8 cellular contexts compared by ENCODE assay signal in the genomic region with DNA sequence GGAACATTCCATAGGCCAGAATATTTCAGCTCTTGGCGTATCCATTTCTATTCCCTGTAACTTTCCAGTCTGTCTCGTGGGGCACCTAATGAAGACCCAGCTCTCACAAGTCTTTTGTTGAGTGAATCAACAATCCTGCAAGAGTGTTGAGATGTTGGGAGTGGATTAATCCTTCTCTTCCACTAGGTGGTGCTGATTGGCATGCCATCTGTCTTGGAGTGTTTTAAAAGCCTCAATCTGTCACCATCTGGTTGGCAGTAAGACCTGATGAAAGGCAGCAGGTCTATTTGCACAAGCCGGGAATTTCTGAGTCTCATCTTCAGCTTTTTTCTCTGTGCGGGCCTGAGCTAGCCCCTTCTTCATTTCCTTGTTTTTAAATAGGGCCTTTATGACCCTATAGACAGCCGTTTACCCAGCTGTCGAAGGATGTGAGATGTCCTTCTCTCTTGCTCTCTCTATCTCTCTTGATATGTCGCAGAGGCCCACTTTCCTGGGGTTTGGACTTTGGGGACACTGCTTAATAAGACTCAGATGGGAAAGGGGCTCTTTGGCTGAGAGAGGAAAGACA.
A peak's percentile ranks its signal among the peaks of the same experiment; 100 is the strongest.
DNase-seq lines count a peak whose midpoint lies in the region; ATAC-seq and TF ChIP-seq lines count a peak whose summit lies in the region.

No MANE protein-coding gene starts in this region.

- H4K20me1 ChIP-seq in GM23338 (replicated peaks; ENCODE audit: insufficient read depth), result no peaks in the 10 kb centered on the region; the same call in 1 of the 2 replicates

- no peaks in the 10 kb centered on the region for H3K9me3 Mint-ChIP-seq in activated T-cell treated with anti-CD3 and anti-CD28 coated beads, Interleukin-2, amount 50 U/mL, for 4 hours
- no peaks in the 10 kb centered on the region for H3K9me3 Mint-ChIP-seq in activated T-cell treated with anti-CD3 and anti-CD28 coated beads, Interleukin-2, amount 50 U/mL, for 24 hours
- H3K9me3 Mint-ChIP-seq in GM23338, result no peaks in the 10 kb centered on the region

- no peaks in the 10 kb centered on the region for H3K9me3 ChIP-seq in upper lobe of right lung

- H3K4me3 Mint-ChIP-seq in activated T-cell treated with anti-CD3 and anti-CD28 coated beads, Interleukin-2, amount 50 U/mL, for 4 hours, result no peak overlapping the region
- H3K4me3 Mint-ChIP-seq in activated T-cell treated with anti-CD3 and anti-CD28 coated beads, Interleukin-2, amount 50 U/mL, for 24 hours, result no peak overlapping the region
- H3K4me3 Mint-ChIP-seq in GM23338, result no peak overlapping the region

- peaks cover 10% of the 10 kb centered on the region for H3K27me3 Mint-ChIP-seq in activated T-cell treated with anti-CD3 and anti-CD28 coated beads, Interleukin-2, amount 50 U/mL, for 4 hours (ENCODE audit: low read depth)
- peaks cover 27% of the 10 kb centered on the region for H3K27me3 Mint-ChIP-seq in activated T-cell treated with anti-CD3 and anti-CD28 coated beads, Interleukin-2, amount 50 U/mL, for 24 hours
- H3K27me3 Mint-ChIP-seq in GM23338 (ENCODE audit: insufficient read depth, low read depth, poor library complexity), result peaks cover 2% of the 10 kb centered on the region

- no peak overlapping the region for H3K27ac Mint-ChIP-seq in activated T-cell treated with anti-CD3 and anti-CD28 coated beads, Interleukin-2, amount 50 U/mL, for 24 hours
- peak overlapping the region; percentile 44 for H3K27ac Mint-ChIP-seq in GM23338

- intact Hi-C loops in upper lobe of right lung (cut with DNase I), result no loop called here

- no peaks in the 10 kb centered on the region for H3K4me1 Mint-ChIP-seq in activated T-cell treated with anti-CD3 and anti-CD28 coated beads, Interleukin-2, amount 50 U/mL, for 4 hours (ENCODE audit: low read depth)
- no peaks in the 10 kb centered on the region for H3K4me1 Mint-ChIP-seq in activated T-cell treated with anti-CD3 and anti-CD28 coated beads, Interleukin-2, amount 50 U/mL, for 24 hours (ENCODE audit: low read depth)
- no peaks in the 10 kb centered on the region for H3K4me1 Mint-ChIP-seq in GM23338

- H2AFZ ChIP-seq in GM23338, result no peak overlapping the region

- H3K27me3 ChIP-seq in GM23338 (ENCODE audit: insufficient read depth) (no peaks in the 10 kb centered on the region), upper lobe of right lung (no peaks in the 10 kb centered on the region)

- no peaks in the 10 kb centered on the region for H3F3A ChIP-seq in GM23338 (replicated peaks; ENCODE audit: low read depth)

- in situ Hi-C loops in astrocyte of the cerebellum (cut with HindIII; ENCODE audit: low sequenced_read_pairs), result no loop called here

- H3K4me1 ChIP-seq in GM23338 (ENCODE audit: insufficient read depth) (no peaks in the 10 kb centered on the region), upper lobe of right lung (no peaks in the 10 kb centered on the region)

- H3K9me2 ChIP-seq in GM23338 (ENCODE audit: insufficient read depth), result peaks cover 9% of the 10 kb centered on the region; the same call in 1 of the 2 replicates

- no peaks in the 10 kb centered on the region for H3K36me3 Mint-ChIP-seq in activated T-cell treated with anti-CD3 and anti-CD28 coated beads, Interleukin-2, amount 50 U/mL, for 4 hours (ENCODE audit: insufficient read depth)
- H3K36me3 Mint-ChIP-seq in activated T-cell treated with anti-CD3 and anti-CD28 coated beads, Interleukin-2, amount 50 U/mL, for 24 hours (ENCODE audit: low read depth), result no peaks in the 10 kb centered on the region
- no peaks in the 10 kb centered on the region for H3K36me3 Mint-ChIP-seq in GM23338 (ENCODE audit: low read depth)

- ATAC-seq in activated T-cell treated with anti-CD3 and anti-CD28 coated beads, Interleukin-2, amount 50 U/mL, for 4 hours, result peak; percentile 52 to 60
- ATAC-seq in GM23338, result peak; percentile 87
- peak; percentile 77 for ATAC-seq in upper lobe of right lung

- H3K79me2 ChIP-seq in GM23338 (replicated peaks; ENCODE audit: insufficient read depth), result no peaks in the 10 kb centered on the region

- H3K27ac ChIP-seq in GM23338 (ENCODE audit: low read depth) (no peak overlapping the region), upper lobe of right lung (no peak overlapping the region)

- no peak for DNase-seq in activated T-cell treated with anti-CD3 and anti-CD28 coated beads, Interleukin-2, amount 50 U/mL, for 4 hours
- DNase-seq in activated T-cell treated with anti-CD3 and anti-CD28 coated beads, Interleukin-2, amount 50 U/mL, for 24 hours, result no peak
- DNase-seq in GM23338 (ENCODE audit: low spot score), result peak; percentile 77
- DNase-seq in NCI-H1105 treated with DMSO at 0.1 percent for 48 hours (lab: John Stamatoyannopoulos, UW), result peak; percentile 0
- DNase-seq in astrocyte of the cerebellum (ENCODE audit: low read depth), result no peak
- DNase-seq in iris pigment epithelial cell (ENCODE audit: low read depth), result peak; percentile 58
- DNase-seq in upper lobe of right lung, result no peak
- no peak for DNase-seq in HuH-7.5 (ENCODE audit: low spot score)

- TF ChIP-seq CTCF in GM23338 (conservative IDR thresholded peaks at IDR 0.05; ENCODE audit: low read depth in 2 of 2) (peak; percentile 64 to 80), astrocyte of the cerebellum (IDR thresholded peaks at IDR 0.05; ENCODE audit: low read depth, low read length, missing control alignments) (peak; percentile 66), upper lobe of right lung (IDR thresholded peaks at IDR 0.05) (peak; percentile 46)

- H3K36me3 ChIP-seq in GM23338 (ENCODE audit: insufficient read depth) (no peaks in the 10 kb centered on the region), upper lobe of right lung (no peaks in the 10 kb centered on the region)

- H3K4me2 ChIP-seq in GM23338, result no peak overlapping the region

- H3K4me3 ChIP-seq in GM23338, result no peak overlapping the region
- no peak overlapping the region for H3K4me3 ChIP-seq in astrocyte of the cerebellum (ENCODE audit: low read depth, low read length)
- H3K4me3 ChIP-seq in upper lobe of right lung, result no peak overlapping the region

TF ChIP-seq in GM23338, 12 proteins besides CTCF, POLR2A, EP300 and RAD21 (continues in another document):
- TF ChIP-seq CREB1 (CRISPR knock-in tag; IDR thresholded peaks at IDR 0.05; ENCODE audit: low read depth), result no peak
- TF ChIP-seq POLR2AphosphoS5 (IDR thresholded peaks at IDR 0.05; ENCODE audit: low read depth), result no peak
- no peak for TF ChIP-seq EZH2 (IDR thresholded peaks at IDR 0.05; ENCODE audit: low read depth, unreplicated experiment)
- no peak for TF ChIP-seq JUNB (IDR thresholded peaks at IDR 0.05; ENCODE audit: unreplicated experiment)
- TF ChIP-seq ETS1 (IDR thresholded peaks at IDR 0.05), result no peak
- no peak for TF ChIP-seq NANOG (IDR thresholded peaks at IDR 0.05; ENCODE audit: borderline replicate concordance)
- TF ChIP-seq ZNF331 (CRISPR knock-in tag; IDR thresholded peaks at IDR 0.05; ENCODE audit: low read depth), result no peak
- no peak for TF ChIP-seq ZNF114 (CRISPR knock-in tag; IDR thresholded peaks at IDR 0.05)
- TF ChIP-seq STAT1 (IDR thresholded peaks at IDR 0.05; ENCODE audit: unreplicated experiment), result no peak
- TF ChIP-seq, protein P1, sequence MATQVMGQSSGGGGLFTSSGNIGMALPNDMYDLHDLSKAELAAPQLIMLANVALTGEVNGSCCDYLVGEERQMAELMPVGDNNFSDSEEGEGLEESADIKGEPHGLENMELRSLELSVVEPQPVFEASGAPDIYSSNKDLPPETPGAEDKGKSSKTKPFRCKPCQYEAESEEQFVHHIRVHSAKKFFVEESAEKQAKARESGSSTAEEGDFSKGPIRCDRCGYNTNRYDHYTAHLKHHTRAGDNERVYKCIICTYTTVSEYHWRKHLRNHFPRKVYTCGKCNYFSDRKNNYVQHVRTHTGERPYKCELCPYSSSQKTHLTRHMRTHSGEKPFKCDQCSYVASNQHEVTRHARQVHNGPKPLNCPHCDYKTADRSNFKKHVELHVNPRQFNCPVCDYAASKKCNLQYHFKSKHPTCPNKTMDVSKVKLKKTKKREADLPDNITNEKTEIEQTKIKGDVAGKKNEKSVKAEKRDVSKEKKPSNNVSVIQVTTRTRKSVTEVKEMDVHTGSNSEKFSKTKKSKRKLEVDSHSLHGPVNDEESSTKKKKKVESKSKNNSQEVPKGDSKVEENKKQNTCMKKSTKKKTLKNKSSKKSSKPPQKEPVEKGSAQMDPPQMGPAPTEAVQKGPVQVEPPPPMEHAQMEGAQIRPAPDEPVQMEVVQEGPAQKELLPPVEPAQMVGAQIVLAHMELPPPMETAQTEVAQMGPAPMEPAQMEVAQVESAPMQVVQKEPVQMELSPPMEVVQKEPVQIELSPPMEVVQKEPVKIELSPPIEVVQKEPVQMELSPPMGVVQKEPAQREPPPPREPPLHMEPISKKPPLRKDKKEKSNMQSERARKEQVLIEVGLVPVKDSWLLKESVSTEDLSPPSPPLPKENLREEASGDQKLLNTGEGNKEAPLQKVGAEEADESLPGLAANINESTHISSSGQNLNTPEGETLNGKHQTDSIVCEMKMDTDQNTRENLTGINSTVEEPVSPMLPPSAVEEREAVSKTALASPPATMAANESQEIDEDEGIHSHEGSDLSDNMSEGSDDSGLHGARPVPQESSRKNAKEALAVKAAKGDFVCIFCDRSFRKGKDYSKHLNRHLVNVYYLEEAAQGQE (IDR thresholded peaks at IDR 0.05; ENCODE audit: unreplicated experiment), result no peak
- no peak for TF ChIP-seq EZH2phosphoT487 (IDR thresholded peaks at IDR 0.05; ENCODE audit: unreplicated experiment)

Comparison
In these comparisons a context has a peak if more than half of its experiments do, and no peak if none do; other contexts are left out.
1. DNase-seq: peak in GM23338 (single experiment), NCI-H1105 treated with DMSO at 0.1 percent for 48 hours (single experiment) and iris pigment epithelial cell (single experiment); none in activated T-cell treated with anti-CD3 and anti-CD28 coated beads, Interleukin-2, amount 50 U/mL, for 4 hours (single experiment), activated T-cell treated with anti-CD3 and anti-CD28 coated beads, Interleukin-2, amount 50 U/mL, for 24 hours (single experiment), astrocyte of the cerebellum (single experiment), upper lobe of right lung (single experiment) and HuH-7.5 (single experiment).
2. Peak in every context shown above with its lines, with median percentiles within 50 percentile points of each other: ATAC-seq and CTCF ChIP-seq.